2 cellular contexts compared by ENCODE assay signal in the genomic region with DNA sequence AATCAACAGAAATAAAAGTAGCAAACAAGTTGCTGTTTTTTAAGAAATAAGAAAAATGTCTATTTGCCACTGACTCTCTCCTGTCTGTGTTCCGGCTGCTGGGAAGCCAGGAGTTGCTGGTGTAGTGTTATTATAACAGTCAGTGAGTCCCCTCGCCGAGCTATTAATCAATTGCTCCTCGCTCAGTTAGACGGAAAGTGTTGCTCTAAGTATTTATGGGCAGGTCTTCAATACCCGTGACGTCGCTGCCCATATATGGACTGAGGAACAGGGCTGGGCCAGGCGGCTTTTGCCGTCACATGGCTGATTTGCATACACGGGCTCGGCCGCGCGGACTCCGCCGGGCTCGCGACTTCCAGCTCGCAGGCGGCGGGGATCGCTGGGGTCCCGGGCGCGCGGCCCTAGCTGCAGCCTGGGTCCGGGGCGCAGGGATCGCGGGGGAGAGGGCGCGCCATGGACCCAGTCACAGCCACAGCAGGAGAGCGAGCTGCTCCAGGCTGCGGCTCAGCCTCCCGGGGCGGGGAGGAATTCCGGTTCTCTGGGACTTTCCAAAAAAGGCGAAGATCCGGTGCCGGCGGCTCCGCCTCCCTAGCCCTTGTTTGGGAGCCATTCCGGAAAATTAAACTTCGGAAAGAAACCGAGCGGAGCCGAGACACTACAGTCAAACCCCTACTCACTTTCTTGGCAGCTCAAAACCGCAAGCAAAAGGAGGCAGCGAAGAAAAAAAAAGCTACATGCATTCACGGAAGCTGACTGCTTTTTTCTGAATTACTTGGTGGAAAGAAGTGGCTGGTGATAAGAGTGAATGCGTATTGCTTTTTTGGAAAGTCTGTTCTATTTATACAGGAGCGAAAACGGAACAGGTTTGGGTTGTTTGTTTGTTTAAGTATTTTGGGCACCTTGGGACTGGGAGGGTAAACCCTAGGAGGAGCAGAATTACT.
A peak's percentile ranks its signal among the peaks of the same experiment; 100 is the strongest.
TF ChIP-seq lines count a peak whose summit lies in the region.

A gene (minus strand): TSS at position 188 of the 941 bp plus-strand sequence. CDS start 337 bp downstream, outside the sequence.

TF ChIP-seq in A549, 52 proteins besides CTCF, POLR2A, EP300 and RAD21 (continued from another document and continues in another):
- TF ChIP-seq ZSCAN20 (CRISPR knock-in tag; IDR thresholded peaks at IDR 0.05) (no peak), JUNB (IDR thresholded peaks at IDR 0.05) (no peak), CHD2 (IDR thresholded peaks at IDR 0.05; ENCODE audit: low read length, partially characterized antibody) (no peak), KDM5A (IDR thresholded peaks at IDR 0.05) (no peak), PHF8 (IDR thresholded peaks at IDR 0.05; ENCODE audit: borderline replicate concordance, low read depth) (peak; percentile 60; the same call in 1 of the 2 replicates), ZNF302 (CRISPR knock-in tag; IDR thresholded peaks at IDR 0.05) (no peak), NR3C1 (IDR thresholded peaks at IDR 0.05) (no peak), RARB (CRISPR knock-in tag; IDR thresholded peaks at IDR 0.05) (no peak), CBX8 (IDR thresholded peaks at IDR 0.05) (0 out of 2 replicates have a peak, but pooled peaks have one; percentile 71), FOSL2 (IDR thresholded peaks at IDR 0.05) (no peak), FOSL2 (CRISPR knock-in tag; IDR thresholded peaks at IDR 0.05) (no peak), HOXA7 (CRISPR knock-in tag; IDR thresholded peaks at IDR 0.05) (no peak), RCOR1 (IDR thresholded peaks at IDR 0.05; ENCODE audit: low read depth, low read length) (no peak), TFCP2L1 (CRISPR knock-in tag; IDR thresholded peaks at IDR 0.05) (no peak), MAFK (IDR thresholded peaks at IDR 0.05; ENCODE audit: partially characterized antibody) (no peak), GATA3 (IDR thresholded peaks at IDR 0.05; ENCODE audit: borderline replicate concordance) (no peak), CEBPB (IDR thresholded peaks at IDR 0.05) (no peak), MAZ (IDR thresholded peaks at IDR 0.05; ENCODE audit: borderline replicate concordance, low read depth, low read length) (no peak), NPAS2 (CRISPR knock-in tag; IDR thresholded peaks at IDR 0.05; ENCODE audit: borderline replicate concordance) (no peak), ZFP36 (IDR thresholded peaks at IDR 0.05; ENCODE audit: borderline replicate concordance, partially characterized antibody) (peak; percentile 97), RFX5 (IDR thresholded peaks at IDR 0.05) (no peak), NFE2L2 (conservative IDR thresholded peaks at IDR 0.05; ENCODE audit: low read length) (no peak), RNF2 (IDR thresholded peaks at IDR 0.05; ENCODE audit: borderline replicate concordance, low read depth) (peak; percentile 72; the same call in 1 of the 2 replicates), FOXS1 (CRISPR knock-in tag; IDR thresholded peaks at IDR 0.05) (no peak), POLR2AphosphoS2 (conservative IDR thresholded peaks at IDR 0.05; ENCODE audit: low read length) (no peak), HOXB5 (CRISPR knock-in tag; IDR thresholded peaks at IDR 0.05) (0 out of 2 replicates have a peak, but pooled peaks have one; percentile 45)
- TF ChIP-seq, protein P1, sequence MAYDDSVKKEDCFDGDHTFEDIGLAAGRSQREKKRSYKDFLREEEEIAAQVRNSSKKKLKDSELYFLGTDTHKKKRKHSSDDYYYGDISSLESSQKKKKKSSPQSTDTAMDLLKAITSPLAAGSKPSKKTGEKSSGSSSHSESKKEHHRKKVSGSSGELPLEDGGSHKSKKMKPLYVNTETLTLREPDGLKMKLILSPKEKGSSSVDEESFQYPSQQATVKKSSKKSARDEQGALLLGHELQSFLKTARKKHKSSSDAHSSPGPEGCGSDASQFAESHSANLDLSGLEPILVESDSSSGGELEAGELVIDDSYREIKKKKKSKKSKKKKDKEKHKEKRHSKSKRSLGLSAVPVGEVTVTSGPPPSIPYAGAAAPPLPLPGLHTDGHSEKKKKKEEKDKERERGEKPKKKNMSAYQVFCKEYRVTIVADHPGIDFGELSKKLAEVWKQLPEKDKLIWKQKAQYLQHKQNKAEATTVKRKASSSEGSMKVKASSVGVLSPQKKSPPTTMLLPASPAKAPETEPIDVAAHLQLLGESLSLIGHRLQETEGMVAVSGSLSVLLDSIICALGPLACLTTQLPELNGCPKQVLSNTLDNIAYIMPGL (CRISPR knock-in tag; IDR thresholded peaks at IDR 0.05; ENCODE audit: borderline replicate concordance), result no peak
- TF ChIP-seq, protein P2, sequence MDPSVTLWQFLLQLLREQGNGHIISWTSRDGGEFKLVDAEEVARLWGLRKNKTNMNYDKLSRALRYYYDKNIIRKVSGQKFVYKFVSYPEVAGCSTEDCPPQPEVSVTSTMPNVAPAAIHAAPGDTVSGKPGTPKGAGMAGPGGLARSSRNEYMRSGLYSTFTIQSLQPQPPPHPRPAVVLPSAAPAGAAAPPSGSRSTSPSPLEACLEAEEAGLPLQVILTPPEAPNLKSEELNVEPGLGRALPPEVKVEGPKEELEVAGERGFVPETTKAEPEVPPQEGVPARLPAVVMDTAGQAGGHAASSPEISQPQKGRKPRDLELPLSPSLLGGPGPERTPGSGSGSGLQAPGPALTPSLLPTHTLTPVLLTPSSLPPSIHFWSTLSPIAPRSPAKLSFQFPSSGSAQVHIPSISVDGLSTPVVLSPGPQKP (IDR thresholded peaks at IDR 0.05; ENCODE audit: low read depth, low read length), result peak; percentile 95
- TF ChIP-seq, protein P3, sequence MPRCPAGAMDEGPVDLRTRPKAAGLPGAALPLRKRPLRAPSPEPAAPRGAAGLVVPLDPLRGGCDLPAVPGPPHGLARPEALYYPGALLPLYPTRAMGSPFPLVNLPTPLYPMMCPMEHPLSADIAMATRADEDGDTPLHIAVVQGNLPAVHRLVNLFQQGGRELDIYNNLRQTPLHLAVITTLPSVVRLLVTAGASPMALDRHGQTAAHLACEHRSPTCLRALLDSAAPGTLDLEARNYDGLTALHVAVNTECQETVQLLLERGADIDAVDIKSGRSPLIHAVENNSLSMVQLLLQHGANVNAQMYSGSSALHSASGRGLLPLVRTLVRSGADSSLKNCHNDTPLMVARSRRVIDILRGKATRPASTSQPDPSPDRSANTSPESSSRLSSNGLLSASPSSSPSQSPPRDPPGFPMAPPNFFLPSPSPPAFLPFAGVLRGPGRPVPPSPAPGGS (IDR thresholded peaks at IDR 0.05), result no peak
- TF ChIP-seq, protein P4, sequence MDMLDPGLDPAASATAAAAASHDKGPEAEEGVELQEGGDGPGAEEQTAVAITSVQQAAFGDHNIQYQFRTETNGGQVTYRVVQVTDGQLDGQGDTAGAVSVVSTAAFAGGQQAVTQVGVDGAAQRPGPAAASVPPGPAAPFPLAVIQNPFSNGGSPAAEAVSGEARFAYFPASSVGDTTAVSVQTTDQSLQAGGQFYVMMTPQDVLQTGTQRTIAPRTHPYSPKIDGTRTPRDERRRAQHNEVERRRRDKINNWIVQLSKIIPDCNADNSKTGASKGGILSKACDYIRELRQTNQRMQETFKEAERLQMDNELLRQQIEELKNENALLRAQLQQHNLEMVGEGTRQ (IDR thresholded peaks at IDR 0.05), result peak; percentile 77
- TF ChIP-seq, protein P5, sequence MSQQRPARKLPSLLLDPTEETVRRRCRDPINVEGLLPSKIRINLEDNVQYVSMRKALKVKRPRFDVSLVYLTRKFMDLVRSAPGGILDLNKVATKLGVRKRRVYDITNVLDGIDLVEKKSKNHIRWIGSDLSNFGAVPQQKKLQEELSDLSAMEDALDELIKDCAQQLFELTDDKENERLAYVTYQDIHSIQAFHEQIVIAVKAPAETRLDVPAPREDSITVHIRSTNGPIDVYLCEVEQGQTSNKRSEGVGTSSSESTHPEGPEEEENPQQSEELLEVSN (IDR thresholded peaks at IDR 0.05; ENCODE audit: borderline replicate concordance, low read depth), result no peak
- TF ChIP-seq, protein P6, sequence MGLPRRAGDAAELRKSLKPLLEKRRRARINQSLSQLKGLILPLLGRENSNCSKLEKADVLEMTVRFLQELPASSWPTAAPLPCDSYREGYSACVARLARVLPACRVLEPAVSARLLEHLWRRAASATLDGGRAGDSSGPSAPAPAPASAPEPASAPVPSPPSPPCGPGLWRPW (IDR thresholded peaks at IDR 0.05), result no peak

TF ChIP-seq in WTC11, 78 proteins besides CTCF, POLR2A, EP300 and RAD21 (continued from another document):
- TF ChIP-seq, protein P4 (CRISPR knock-in tag; IDR thresholded peaks at IDR 0.05), result peak; percentile 79
- TF ChIP-seq, protein P7, sequence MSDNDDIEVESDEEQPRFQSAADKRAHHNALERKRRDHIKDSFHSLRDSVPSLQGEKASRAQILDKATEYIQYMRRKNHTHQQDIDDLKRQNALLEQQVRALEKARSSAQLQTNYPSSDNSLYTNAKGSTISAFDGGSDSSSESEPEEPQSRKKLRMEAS (CRISPR knock-in tag; IDR thresholded peaks at IDR 0.05), result 0 out of 2 replicates have a peak, but pooled peaks have one; percentile 25
- TF ChIP-seq, protein P8, sequence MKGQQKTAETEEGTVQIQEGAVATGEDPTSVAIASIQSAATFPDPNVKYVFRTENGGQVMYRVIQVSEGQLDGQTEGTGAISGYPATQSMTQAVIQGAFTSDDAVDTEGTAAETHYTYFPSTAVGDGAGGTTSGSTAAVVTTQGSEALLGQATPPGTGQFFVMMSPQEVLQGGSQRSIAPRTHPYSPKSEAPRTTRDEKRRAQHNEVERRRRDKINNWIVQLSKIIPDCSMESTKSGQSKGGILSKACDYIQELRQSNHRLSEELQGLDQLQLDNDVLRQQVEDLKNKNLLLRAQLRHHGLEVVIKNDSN (CRISPR knock-in tag; IDR thresholded peaks at IDR 0.05), result peak; percentile 75
